In the genomic region with DNA sequence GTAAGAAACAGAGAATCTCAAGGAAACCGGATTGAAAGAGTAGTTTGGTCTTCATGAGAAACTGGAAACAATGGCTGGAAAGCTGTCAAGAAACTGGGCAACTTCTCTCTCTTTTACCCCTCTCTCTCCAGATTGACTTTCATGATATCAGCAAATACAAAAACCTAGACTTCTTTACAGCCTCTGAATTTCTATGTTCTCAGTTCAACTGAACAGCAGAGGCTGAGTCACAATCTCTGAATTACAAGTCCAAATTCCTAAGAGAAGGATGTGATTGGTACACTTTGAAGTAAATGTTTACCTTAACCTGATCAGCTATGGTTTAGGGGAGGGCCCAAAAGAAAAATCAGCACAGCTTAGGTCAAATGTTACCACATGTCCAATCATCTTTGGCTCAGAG, we compare ENCODE assay signal across 18 cellular contexts.
DNase-seq lines count a peak whose midpoint lies in the region; ATAC-seq and TF ChIP-seq lines count a peak whose summit lies in the region.
"Had no signal": no experiment of that assay in that cellular context is flagged by ENCODE, and none has a peak within 500 bp of the region (broad histone marks: within the 10 kb centered on the region; RNA-seq: fewer than 3 reads in every experiment).

No MANE protein-coding gene starts in this region.

- no peak for TF ChIP-seq CTCF in SK-N-SH (IDR thresholded peaks at IDR 0.05)
- TF ChIP-seq CTCF in choroid plexus epithelial cell (conservative IDR thresholded peaks at IDR 0.05; ENCODE audit: low read depth, low read length), result no peak
- no peak for TF ChIP-seq CTCF in foreskin keratinocyte (conservative IDR thresholded peaks at IDR 0.05)
- TF ChIP-seq CTCF in retinal pigment epithelial cell (conservative IDR thresholded peaks at IDR 0.05; ENCODE audit: low read depth, low read length), result no peak
- TF ChIP-seq CTCF in A673 (conservative IDR thresholded peaks at IDR 0.05; ENCODE audit: low read depth, low read length), result no peak

- ATAC-seq in SK-N-SH treated with all-trans-retinoic acid at 6 μM for 48 hours (no peak), foreskin keratinocyte (peak; percentile 55)

- no peak for DNase-seq in SK-N-SH
- DNase-seq in choroid plexus epithelial cell (ENCODE audit: low read depth), result peak; percentile 1
- DNase-seq in foreskin keratinocyte, result peak in 1 of 2 donors; percentile 63
- peak; percentile 52 for DNase-seq in retinal pigment epithelial cell (ENCODE audit: low read depth)
- DNase-seq in NCI-H748 (lab: John Stamatoyannopoulos, UW; ENCODE audit: unreplicated experiment), result no peak
- DNase-seq in NCI-H2171 (lab: John Stamatoyannopoulos, UW), result no peak
- DNase-seq in A673 (ENCODE audit: low spot score), result no peak
- DNase-seq: CD8-positive, alpha-beta memory T cell; DMS79; HCEC 1CT; NCI-H187 treated with DMSO at 0.1 percent for 48 hours; NCI-H748 treated with DMSO at 0.1 percent for 48 hours; OCI-M1 had no signal

- H3K27me3 ChIP-seq in SK-N-SH (ENCODE audit: insufficient read depth) (no peaks in the 10 kb centered on the region), foreskin keratinocyte (no peaks in the 10 kb centered on the region), A673 (replicated peaks; ENCODE audit: insufficient read depth, low read depth, low read length, poor library complexity) (no peaks in the 10 kb centered on the region)

- no peak overlapping the region for H3K4me3 ChIP-seq in SK-N-SH (ENCODE audit: low read depth in 2 of 2, low read length in 1 of 2)
- no peak overlapping the region for H3K4me3 ChIP-seq in choroid plexus epithelial cell (ENCODE audit: low read depth, low read length)
- no peak overlapping the region for H3K4me3 ChIP-seq in retinal pigment epithelial cell (ENCODE audit: low read length)
- no peak overlapping the region for H3K4me3 ChIP-seq in A673 (ENCODE audit: low read depth, low read length, poor library complexity, severe bottlenecking)
- H3K4me3 ChIP-seq: BLaER1 treated with 17β-estradiol and CSF1 and Interleukin-3, amounts not matched to agents 10 nM and 100 nM had no signal

- 32% methylated on average over 1 of the region's 1 CpG for WGBS in SK-N-SH (ENCODE audit: low lambda C conversion rate)

- intact Hi-C loops in A673 (cut with micrococcal nuclease; ENCODE audit: unreplicated experiment), result no loop called here

- no peak for TF ChIP-seq EP300 in SK-N-SH (IDR thresholded peaks at IDR 0.05; ENCODE audit: borderline replicate concordance in 1 of 2, low read depth in 1 of 2, low read length in 1 of 2)

- H3K4me2 ChIP-seq in SK-N-SH, result no peak overlapping the region
- H3K4me2 ChIP-seq: BLaER1 treated with 17β-estradiol and CSF1 and Interleukin-3, amounts not matched to agents 10 nM and 100 nM had no signal

- H3K9me3 ChIP-seq in SK-N-SH, result no peaks in the 10 kb centered on the region
- H3K9me3 ChIP-seq in A673 (ENCODE audit: low read depth, low read length, poor library complexity, severe bottlenecking), result no peaks in the 10 kb centered on the region
- H3K9me3 ChIP-seq: BLaER1 treated with 17β-estradiol and CSF1 and Interleukin-3, amounts not matched to agents 10 nM and 100 nM had no signal

- no peak overlapping the region for H2AFZ ChIP-seq in SK-N-SH (ENCODE audit: low read depth)

- POLR2A ChIA-PET in SK-N-SH (lab: Yijun Ruan, JAX) (no interaction called here), A673 (lab: Charles Lee; ENCODE audit: low non-redundant PET) (no interaction called here)

- H3K27ac ChIP-seq in SK-N-SH (ENCODE audit: low read depth in 2 of 2, low read length in 1 of 2) (no peak overlapping the region), foreskin keratinocyte (no peak overlapping the region), A673 (ENCODE audit: low read depth, low read length, poor library complexity, severe bottlenecking) (no peak overlapping the region)
- H3K27ac ChIP-seq: 22Rv1; BLaER1 treated with 17β-estradiol and CSF1 and Interleukin-3, amounts not matched to agents 10 nM and 100 nM; HL-60; RWPE1 had no signal

- H3K36me3 ChIP-seq in SK-N-SH (replicated peaks in 1 of 2; ENCODE audit: control insufficient read depth in 1 of 2, insufficient read depth in 2 of 2, low read length in 1 of 2), result no peaks in the 10 kb centered on the region
- H3K36me3 ChIP-seq in A673 (ENCODE audit: insufficient read depth, low read length, poor library complexity, severe bottlenecking), result no peaks in the 10 kb centered on the region
- H3K36me3 ChIP-seq: BLaER1 treated with 17β-estradiol and CSF1 and Interleukin-3, amounts not matched to agents 10 nM and 100 nM had no signal

- BruUV-seq in A673 (replicated peaks; lab: Mats Ljungman, UMichigan), result no TSS peak

- H3K9ac ChIP-seq in SK-N-SH, result no peak overlapping the region
- H3K9ac ChIP-seq: BLaER1 treated with 17β-estradiol and CSF1 and Interleukin-3, amounts not matched to agents 10 nM and 100 nM had no signal

- H3K79me2 ChIP-seq in SK-N-SH (ENCODE audit: insufficient read depth), result no peaks in the 10 kb centered on the region

- H3K9me2 ChIP-seq in SK-N-SH, result no peaks in the 10 kb centered on the region

- no peak for TF ChIP-seq RAD21 in SK-N-SH (IDR thresholded peaks at IDR 0.05; ENCODE audit: low read length)

- no peaks in the 10 kb centered on the region for H3F3A ChIP-seq in SK-N-SH (replicated peaks; ENCODE audit: insufficient read depth)

- H4K20me1 ChIP-seq in SK-N-SH (ENCODE audit: insufficient read depth), result no peaks in the 10 kb centered on the region

- H3K4me1 ChIP-seq in SK-N-SH (ENCODE audit: control insufficient read depth in 1 of 2, insufficient read depth in 2 of 2, low read depth in 1 of 2, low read length in 1 of 2) (no peaks in the 10 kb centered on the region; a peak in 1 of 4 replicates), foreskin keratinocyte (no peaks in the 10 kb centered on the region), A673 (ENCODE audit: insufficient read depth, low read length, poor library complexity, severe bottlenecking) (no peaks in the 10 kb centered on the region)
- H3K4me1 ChIP-seq: BLaER1 treated with 17β-estradiol and CSF1 and Interleukin-3, amounts not matched to agents 10 nM and 100 nM had no signal

- CTCF ChIA-PET in SK-N-SH (lab: Yijun Ruan, JAX) (no interaction called here), A673 (lab: Charles Lee) (no interaction called here)

TF ChIP-seq in SK-N-SH, 30 proteins besides CTCF, POLR2A, EP300 and RAD21:
- TF ChIP-seq FOSL2 (IDR thresholded peaks at IDR 0.05; ENCODE audit: borderline replicate concordance, low read depth) (peak; percentile 13; the same call in 1 of the 2 replicates), FOXM1 (IDR thresholded peaks at IDR 0.05; ENCODE audit: low read depth) (no peak), JUND (IDR thresholded peaks at IDR 0.05) (0 out of 2 replicates have a peak, but pooled peaks have one; percentile 0)

TF ChIP-seq in SK-N-SH treated with all-trans-retinoic acid at 6 μM for 48 hours, 23 proteins besides CTCF, POLR2A, EP300 and RAD21 (continues in another document):
- TF ChIP-seq ARNTL (CRISPR knock-in tag; IDR thresholded peaks at IDR 0.05; ENCODE audit: borderline replicate concordance, low read depth) (no peak), TCF4 (CRISPR knock-in tag; IDR thresholded peaks at IDR 0.05; ENCODE audit: borderline replicate concordance) (no peak), BACH2 (CRISPR knock-in tag; IDR thresholded peaks at IDR 0.05; ENCODE audit: borderline replicate concordance) (no peak), CSDC2 (CRISPR knock-in tag; IDR thresholded peaks at IDR 0.05) (no peak), ISL1 (CRISPR knock-in tag; IDR thresholded peaks at IDR 0.05) (no peak), RARB (CRISPR knock-in tag; IDR thresholded peaks at IDR 0.05) (no peak), TOX (CRISPR knock-in tag; IDR thresholded peaks at IDR 0.05; ENCODE audit: borderline replicate concordance) (no peak), ZFP30 (CRISPR knock-in tag; IDR thresholded peaks at IDR 0.05) (no peak), ESRRG (CRISPR knock-in tag; IDR thresholded peaks at IDR 0.05) (no peak)
- TF ChIP-seq, protein P1, sequence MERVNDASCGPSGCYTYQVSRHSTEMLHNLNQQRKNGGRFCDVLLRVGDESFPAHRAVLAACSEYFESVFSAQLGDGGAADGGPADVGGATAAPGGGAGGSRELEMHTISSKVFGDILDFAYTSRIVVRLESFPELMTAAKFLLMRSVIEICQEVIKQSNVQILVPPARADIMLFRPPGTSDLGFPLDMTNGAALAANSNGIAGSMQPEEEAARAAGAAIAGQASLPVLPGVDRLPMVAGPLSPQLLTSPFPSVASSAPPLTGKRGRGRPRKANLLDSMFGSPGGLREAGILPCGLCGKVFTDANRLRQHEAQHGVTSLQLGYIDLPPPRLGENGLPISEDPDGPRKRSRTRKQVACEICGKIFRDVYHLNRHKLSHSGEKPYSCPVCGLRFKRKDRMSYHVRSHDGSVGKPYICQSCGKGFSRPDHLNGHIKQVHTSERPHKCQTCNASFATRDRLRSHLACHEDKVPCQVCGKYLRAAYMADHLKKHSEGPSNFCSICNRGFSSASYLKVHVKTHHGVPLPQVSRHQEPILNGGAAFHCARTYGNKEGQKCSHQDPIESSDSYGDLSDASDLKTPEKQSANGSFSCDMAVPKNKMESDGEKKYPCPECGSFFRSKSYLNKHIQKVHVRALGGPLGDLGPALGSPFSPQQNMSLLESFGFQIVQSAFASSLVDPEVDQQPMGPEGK (CRISPR knock-in tag; IDR thresholded peaks at IDR 0.05; ENCODE audit: borderline replicate concordance), result no peak
- TF ChIP-seq, protein P2, sequence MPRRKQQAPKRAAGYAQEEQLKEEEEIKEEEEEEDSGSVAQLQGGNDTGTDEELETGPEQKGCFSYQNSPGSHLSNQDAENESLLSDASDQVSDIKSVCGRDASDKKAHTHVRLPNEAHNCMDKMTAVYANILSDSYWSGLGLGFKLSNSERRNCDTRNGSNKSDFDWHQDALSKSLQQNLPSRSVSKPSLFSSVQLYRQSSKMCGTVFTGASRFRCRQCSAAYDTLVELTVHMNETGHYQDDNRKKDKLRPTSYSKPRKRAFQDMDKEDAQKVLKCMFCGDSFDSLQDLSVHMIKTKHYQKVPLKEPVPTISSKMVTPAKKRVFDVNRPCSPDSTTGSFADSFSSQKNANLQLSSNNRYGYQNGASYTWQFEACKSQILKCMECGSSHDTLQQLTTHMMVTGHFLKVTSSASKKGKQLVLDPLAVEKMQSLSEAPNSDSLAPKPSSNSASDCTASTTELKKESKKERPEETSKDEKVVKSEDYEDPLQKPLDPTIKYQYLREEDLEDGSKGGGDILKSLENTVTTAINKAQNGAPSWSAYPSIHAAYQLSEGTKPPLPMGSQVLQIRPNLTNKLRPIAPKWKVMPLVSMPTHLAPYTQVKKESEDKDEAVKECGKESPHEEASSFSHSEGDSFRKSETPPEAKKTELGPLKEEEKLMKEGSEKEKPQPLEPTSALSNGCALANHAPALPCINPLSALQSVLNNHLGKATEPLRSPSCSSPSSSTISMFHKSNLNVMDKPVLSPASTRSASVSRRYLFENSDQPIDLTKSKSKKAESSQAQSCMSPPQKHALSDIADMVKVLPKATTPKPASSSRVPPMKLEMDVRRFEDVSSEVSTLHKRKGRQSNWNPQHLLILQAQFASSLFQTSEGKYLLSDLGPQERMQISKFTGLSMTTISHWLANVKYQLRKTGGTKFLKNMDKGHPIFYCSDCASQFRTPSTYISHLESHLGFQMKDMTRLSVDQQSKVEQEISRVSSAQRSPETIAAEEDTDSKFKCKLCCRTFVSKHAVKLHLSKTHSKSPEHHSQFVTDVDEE (CRISPR knock-in tag; IDR thresholded peaks at IDR 0.05), result no peak

Comparison
In these comparisons a context has a peak if more than half of its experiments do, and no peak if none do; other contexts are left out.
1. DNase-seq: peak in choroid plexus epithelial cell (single experiment) and retinal pigment epithelial cell (single experiment); none in SK-N-SH (single experiment), NCI-H748 (single experiment), NCI-H2171 (single experiment) and A673 (single experiment).